8 cellular contexts compared by ENCODE assay signal in genomic region chr16:3022697-3023414, GRCh38. TPM values are rescaled to one million over a fixed set of nuclear protein-coding genes. Genes with fewer than 3 reads are reported as not detected.
DNase-seq lines count a peak whose midpoint lies in the region; TF ChIP-seq lines count a peak whose summit lies in the region.

No MANE protein-coding gene starts in this region.

- H3K4me3 ChIP-seq in WERI-Rb-1 (ENCODE audit: low read depth, low read length) (peak overlapping the region; percentile 69; the same call in 1 of the 2 replicates), sigmoid colon (peak overlapping the region; percentile 49 to 74 (median 66))

- no peaks in the 10 kb centered on the region for H3K9me3 Mint-ChIP-seq in activated CD4-positive, alpha-beta T cell treated with anti-CD3 and anti-CD28 coated beads, Interleukin-2, amount 10 ng/mL, durations not matched to agents 24 days and 14 days

- peaks cover 0 to 57% (median 51%) of the 10 kb centered on the region in 4 donors for H3K4me1 ChIP-seq in sigmoid colon

- peak overlapping the region; percentile 96 for H3K27ac ChIP-seq in WERI-Rb-1
- H3K27ac ChIP-seq in sigmoid colon = peak overlapping the region; percentile 98 to 99 (median 98)

- TF ChIP-seq POLR2A in sigmoid colon (IDR thresholded peaks at IDR 0.05) = no peak

- no peak for TF ChIP-seq EP300 in sigmoid colon (IDR thresholded peaks at IDR 0.05)

- peaks cover 19% of the 10 kb centered on the region for H3K36me3 Mint-ChIP-seq in activated CD4-positive, alpha-beta T cell treated with anti-CD3 and anti-CD28 coated beads, Interleukin-2, amount 10 ng/mL, durations not matched to agents 24 days and 14 days (ENCODE audit: low read depth)

- peak overlapping the region; percentile 95 for H3K27ac Mint-ChIP-seq in activated CD4-positive, alpha-beta T cell treated with anti-CD3 and anti-CD28 coated beads, Interleukin-2, amount 10 ng/mL, durations not matched to agents 24 days and 14 days

- peak; percentile 78 for DNase-seq in activated CD4-positive, alpha-beta T cell treated with anti-CD3 and anti-CD28 coated beads, Interleukin-2, amount 10 ng/mL, durations not matched to agents 24 days and 14 days
- DNase-seq in activated CD4-positive, alpha-beta T cell treated with anti-CD3 and anti-CD28 coated beads, Interleukin-2, amount 50 U/mL, for 1 hour = no peak
- DNase-seq in WERI-Rb-1 (no peak), fibroblast of the conjunctiva (ENCODE audit: low read depth) (peak; percentile 34), sigmoid colon (no peak), DMS53 treated with DMSO at 0.1 percent for 48 hours (lab: John Stamatoyannopoulos, UW; ENCODE audit: unreplicated experiment) (no peak), DMS 273 (lab: John Stamatoyannopoulos, UW; ENCODE audit: unreplicated experiment) (no peak), islet precursor cell (no peak)

- no peaks in the 10 kb centered on the region for H3K9me3 ChIP-seq in WERI-Rb-1 (ENCODE audit: severe bottlenecking)
- H3K9me3 ChIP-seq in sigmoid colon = no peaks in the 10 kb centered on the region

- peaks cover 8% of the 10 kb centered on the region for H3K27me3 Mint-ChIP-seq in activated CD4-positive, alpha-beta T cell treated with anti-CD3 and anti-CD28 coated beads, Interleukin-2, amount 10 ng/mL, durations not matched to agents 24 days and 14 days

- TF ChIP-seq CTCF in WERI-Rb-1 (IDR thresholded peaks at IDR 0.05; ENCODE audit: low read depth, low read length) (no peak), sigmoid colon (IDR thresholded peaks at IDR 0.05) (no peak)

- peaks cover 41% of the 10 kb centered on the region for H3K4me1 Mint-ChIP-seq in activated CD4-positive, alpha-beta T cell treated with anti-CD3 and anti-CD28 coated beads, Interleukin-2, amount 10 ng/mL, durations not matched to agents 24 days and 14 days

- WGBS in sigmoid colon, 2 donors = 52 to 57% methylated on average over 8 of the region's 8 CpGs

- peak overlapping the region; percentile 83 for H3K4me3 Mint-ChIP-seq in activated CD4-positive, alpha-beta T cell treated with anti-CD3 and anti-CD28 coated beads, Interleukin-2, amount 10 ng/mL, durations not matched to agents 24 days and 14 days

- intact Hi-C loops in activated CD4-positive, alpha-beta T cell treated with anti-CD3 and anti-CD28 coated beads, Interleukin-2, amount 10 ng/mL, durations not matched to agents 24 days and 14 days (cut with micrococcal nuclease) = loop anchor here (10.0 kb wide), 1 partner anchor 262 kb away; the partner anchor contains the start of gene ZNF263
- intact Hi-C loops in sigmoid colon (cut with DNase I) = no loop called here

- no peaks in the 10 kb centered on the region for H3K27me3 ChIP-seq in WERI-Rb-1 (ENCODE audit: insufficient read depth, low read depth, severe bottlenecking)
- H3K27me3 ChIP-seq in sigmoid colon = peaks cover 8 to 16% (median 14%) of the 10 kb centered on the region in 3 donors

- H3K36me3 ChIP-seq in WERI-Rb-1 (peaks cover 37% of the 10 kb centered on the region), sigmoid colon (peaks cover 0 to 20% (median 15%) of the 10 kb centered on the region in 4 donors)

RNA-seq across cellular contexts. Expression of gene HCFC1R1, which starts 0.9 kb away (rescaled TPM):
- 29.4 TPM in 2 replicates for total RNA-seq in activated CD4-positive, alpha-beta T cell treated with anti-CD3 and anti-CD28 coated beads, Interleukin-2, amount 10 ng/mL, durations not matched to agents 24 days and 14 days
- 10 to 100 TPM; 23.1 to 77.3 (median 32.2) TPM for total RNA-seq in sigmoid colon
- 10 to 100 TPM; 52.9 to 82.5 (median 53.1) TPM for polyA plus RNA-seq in sigmoid colon

RNA-seq across cellular contexts. Expression of gene THOC6, which starts 1.0 kb away (rescaled TPM):
- total RNA-seq in activated CD4-positive, alpha-beta T cell treated with anti-CD3 and anti-CD28 coated beads, Interleukin-2, amount 10 ng/mL, durations not matched to agents 24 days and 14 days = 55.3 and 57.0 TPM in 2 replicates
- 10 to 100 TPM in 3 of 4 donors, 1 to 10 TPM in 1; 8.6 to 15.8 (median 13.4) TPM for total RNA-seq in sigmoid colon
- 10 to 100 TPM; 16.8 to 35.8 (median 18.5) TPM for polyA plus RNA-seq in sigmoid colon

RNA-seq across cellular contexts. Expression of gene TNFRSF12A, which starts 2.7 kb away (rescaled TPM):
- 7.3 TPM in 2 replicates for total RNA-seq in activated CD4-positive, alpha-beta T cell treated with anti-CD3 and anti-CD28 coated beads, Interleukin-2, amount 10 ng/mL, durations not matched to agents 24 days and 14 days
- 10 to 100 TPM in 3 of 4 donors, 1 to 10 TPM in 1; 6.1 to 78.2 (median 12.7) TPM for total RNA-seq in sigmoid colon
- polyA plus RNA-seq in sigmoid colon = 10 to 100 TPM in 1 of 3 donors, 1 to 10 TPM in 2; 6.6 to 16.3 (median 7.9) TPM

RNA-seq across cellular contexts. Expression of gene CLDN6, which starts 4.9 kb away (rescaled TPM):
- total RNA-seq in activated CD4-positive, alpha-beta T cell treated with anti-CD3 and anti-CD28 coated beads, Interleukin-2, amount 10 ng/mL, durations not matched to agents 24 days and 14 days = not detected in 2 replicates
- not detected for total RNA-seq in sigmoid colon
- not detected for polyA plus RNA-seq in sigmoid colon

RNA-seq across cellular contexts. Expression of gene CLDN9, which starts 10.1 kb away (rescaled TPM):
- total RNA-seq in activated CD4-positive, alpha-beta T cell treated with anti-CD3 and anti-CD28 coated beads, Interleukin-2, amount 10 ng/mL, durations not matched to agents 24 days and 14 days = not detected in 2 replicates
- total RNA-seq in sigmoid colon = not detected
- polyA plus RNA-seq in sigmoid colon = under 1 TPM in 1 of 3 donors, not detected in 2; 0.28 TPM

Comparison
In these comparisons a context has a peak if more than half of its experiments do, and no peak if none do; other contexts are left out.
1. DNase-seq: peak in activated CD4-positive, alpha-beta T cell treated with anti-CD3 and anti-CD28 coated beads, Interleukin-2, amount 10 ng/mL, durations not matched to agents 24 days and 14 days (single experiment) and fibroblast of the conjunctiva (single experiment); none in activated CD4-positive, alpha-beta T cell treated with anti-CD3 and anti-CD28 coated beads, Interleukin-2, amount 50 U/mL, for 1 hour (single experiment), WERI-Rb-1 (single experiment), sigmoid colon (single experiment), DMS53 treated with DMSO at 0.1 percent for 48 hours (single experiment), DMS 273 (single experiment) and islet precursor cell (single experiment).